In genomic region chr6:36392621-36393020, GRCh38 we compare ENCODE assay signal across 1 cellular context.
TF ChIP-seq lines count a peak whose summit lies in the region.

No MANE protein-coding gene starts in this region.

TF ChIP-seq in H1, 55 proteins besides CTCF, POLR2A, EP300 and RAD21:
- no peak for TF ChIP-seq FOSL1 (IDR thresholded peaks at IDR 0.05; ENCODE audit: insufficient read depth, low read depth, low read length)
- no peak for TF ChIP-seq JUN (IDR thresholded peaks at IDR 0.05; ENCODE audit: low read depth, low read length)
- no peak for TF ChIP-seq CREB1 (IDR thresholded peaks at IDR 0.05)
- TF ChIP-seq SIX5 (IDR thresholded peaks at IDR 0.05; ENCODE audit: low read depth, low read length), result no peak
- TF ChIP-seq HDAC2 (IDR thresholded peaks at IDR 0.05; ENCODE audit: borderline replicate concordance in 1 of 2, low read depth in 2 of 2, low read length in 2 of 2), result no peak
